ENCODE assay signal across 8 cellular contexts in the genomic region with DNA sequence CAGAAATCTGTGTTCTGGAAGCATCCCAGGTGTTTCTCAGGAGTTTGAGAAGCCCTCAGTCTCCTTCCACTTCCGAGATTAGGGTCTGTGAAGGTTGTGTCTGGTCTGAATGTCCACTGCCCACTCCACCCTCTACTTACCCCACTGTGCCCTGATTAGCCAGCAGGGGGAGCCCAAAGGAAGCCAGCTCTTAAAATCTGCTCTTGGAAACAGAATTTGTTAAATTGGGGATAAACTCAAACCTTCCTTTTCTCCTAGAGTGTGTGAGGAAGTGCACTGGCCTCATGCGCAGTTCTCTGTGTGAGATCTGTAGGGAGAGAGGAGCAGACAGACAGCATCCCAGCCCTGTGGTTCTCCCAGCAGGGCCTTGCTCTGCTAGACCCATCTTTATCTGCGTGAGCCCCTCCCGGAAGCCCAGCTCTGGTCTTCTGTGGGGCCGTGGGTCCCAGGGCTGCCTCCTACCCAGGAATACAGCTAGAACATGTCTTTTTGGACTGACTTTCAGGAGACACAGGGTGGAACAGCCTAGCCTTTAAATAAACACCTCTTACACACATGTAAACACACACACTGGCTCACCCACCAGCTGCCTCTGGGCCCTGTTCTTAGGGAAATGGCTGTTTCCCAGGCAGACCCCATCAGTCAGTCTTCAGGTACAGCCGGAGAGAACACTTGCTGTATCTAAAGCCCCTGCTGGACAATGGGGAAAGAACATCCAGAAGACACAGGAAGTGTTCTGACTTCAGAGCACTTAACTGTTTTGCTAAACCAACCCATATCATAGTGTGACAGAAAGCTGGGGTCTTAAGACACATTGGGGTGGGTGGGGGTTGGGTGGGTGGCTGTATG. TPM values are rescaled to one million over a fixed set of nuclear protein-coding genes. Genes with fewer than 3 reads are reported as not detected.
DNase-seq lines count a peak whose midpoint lies in the region; ATAC-seq and TF ChIP-seq lines count a peak whose summit lies in the region.

No MANE protein-coding gene starts in this region.

- H3K9me3 ChIP-seq in gastroesophageal sphincter (no peaks in the 10 kb centered on the region), prostate gland (no peaks in the 10 kb centered on the region)

- intact Hi-C loops in prostate gland (cut with DNase I): loop anchor here (2.0 to 10.0 kb wide), 2 partner anchors 252 to 1192 kb away; no protein-coding TSS in a partner anchor

- no peak for TF ChIP-seq EP300 in gastroesophageal sphincter (IDR thresholded peaks at IDR 0.05)

- H3K27me3 ChIP-seq in H7 (ENCODE audit: control insufficient read depth, insufficient read depth, low read length) (no peaks in the 10 kb centered on the region), gastroesophageal sphincter (no peaks in the 10 kb centered on the region), prostate gland (replicated peaks; ENCODE audit: insufficient read depth) (no peaks in the 10 kb centered on the region)

- H3K27ac ChIP-seq in gastroesophageal sphincter (peak overlapping the region in 3 of 4 donors; percentile 48 to 75 (median 69)), prostate gland (no peak overlapping the region)

- H3K36me3 ChIP-seq in H7 (replicated peaks; ENCODE audit: control insufficient read depth, insufficient read depth, low read length) (no peaks in the 10 kb centered on the region), gastroesophageal sphincter (peaks cover 0 to 12% of the 10 kb centered on the region in 2 donors), prostate gland (no peaks in the 10 kb centered on the region)

- peak; percentile 34 for ATAC-seq in gastroesophageal sphincter
- no peak for ATAC-seq in GM21526 (IDR thresholded peaks at IDR 0.05; ENCODE audit: low FRiP score, unreplicated experiment)

- H3K4me1 ChIP-seq in gastroesophageal sphincter (peaks cover 4 to 30% (median 19%) of the 10 kb centered on the region in 3 donors), prostate gland (replicated peaks) (peaks cover 14% of the 10 kb centered on the region)

- 0 to 32% methylated on average over 1 to 3 of the region's 6 CpGs for WGBS in gastroesophageal sphincter (ENCODE audit: low coverage in 1 of 2), 2 donors
- 63% methylated on average over 6 of the region's 6 CpGs for WGBS in prostate gland

- no peak overlapping the region for H3K4me3 ChIP-seq in H7 (ENCODE audit: insufficient read depth, low read depth, low read length)
- no peak overlapping the region for H3K4me3 ChIP-seq in gastroesophageal sphincter
- H3K4me3 ChIP-seq in prostate gland: no peak overlapping the region

- peak; percentile 70 to 87 (median 78) for TF ChIP-seq CTCF in gastroesophageal sphincter (IDR thresholded peaks at IDR 0.05)
- TF ChIP-seq CTCF in prostate gland (IDR thresholded peaks at IDR 0.05): peak; percentile 70 to 84 (median 80)

- peak; percentile 39 for DNase-seq in DMS53 treated with DMSO at 0.1 percent for 48 hours (lab: John Stamatoyannopoulos, UW; ENCODE audit: unreplicated experiment)
- DNase-seq in H7: peak; percentile 77
- DNase-seq in NCI-H460 (ENCODE audit: extremely low read depth, low read depth): peak; percentile 61
- peak; percentile 62 to 64 for DNase-seq in activated T-cell treated with anti-CD3 and anti-CD28 coated beads, Interleukin-2, amount 50 U/mL, for 48 hours
- peak; percentile 48 for DNase-seq in prostate gland (ENCODE audit: low spot score)
- no peak for DNase-seq in NCI-H2081 treated with DMSO at 0.1 percent for 48 hours (lab: John Stamatoyannopoulos, UW)

- TF ChIP-seq POLR2A in gastroesophageal sphincter (IDR thresholded peaks at IDR 0.05): no peak
- no peak for TF ChIP-seq POLR2A in prostate gland (IDR thresholded peaks at IDR 0.05)

RNA-seq across cellular contexts. Expression of a gene that starts 52.2 kb away (rescaled TPM):
- total RNA-seq in H7 (2014; rRNA removed; shearing (Covaris generic)): 24.5 and 26.4 TPM in 2 replicates
- 45.0 and 52.8 TPM in 2 replicates for total RNA-seq in NCI-H460 (2014; rRNA removed; shearing (Covaris generic))
- 72.5 and 82.2 TPM in 2 replicates for polyA plus RNA-seq in NCI-H460 (2014; cell fraction: nucleus; rRNA removed)
- total RNA-seq in gastroesophageal sphincter: 10 to 100 TPM; 12.0 to 30.3 (median 20.5) TPM
- total RNA-seq in prostate gland: 10 to 100 TPM; 18.6 to 50.4 TPM

Comparison
In these comparisons a context has a peak if more than half of its experiments do, and no peak if none do; other contexts are left out.
1. H3K27ac ChIP-seq: peak in gastroesophageal sphincter (3 of 4); none in prostate gland (0 of 2).